ENCODE assay signal across 1 cellular context in the genomic region with DNA sequence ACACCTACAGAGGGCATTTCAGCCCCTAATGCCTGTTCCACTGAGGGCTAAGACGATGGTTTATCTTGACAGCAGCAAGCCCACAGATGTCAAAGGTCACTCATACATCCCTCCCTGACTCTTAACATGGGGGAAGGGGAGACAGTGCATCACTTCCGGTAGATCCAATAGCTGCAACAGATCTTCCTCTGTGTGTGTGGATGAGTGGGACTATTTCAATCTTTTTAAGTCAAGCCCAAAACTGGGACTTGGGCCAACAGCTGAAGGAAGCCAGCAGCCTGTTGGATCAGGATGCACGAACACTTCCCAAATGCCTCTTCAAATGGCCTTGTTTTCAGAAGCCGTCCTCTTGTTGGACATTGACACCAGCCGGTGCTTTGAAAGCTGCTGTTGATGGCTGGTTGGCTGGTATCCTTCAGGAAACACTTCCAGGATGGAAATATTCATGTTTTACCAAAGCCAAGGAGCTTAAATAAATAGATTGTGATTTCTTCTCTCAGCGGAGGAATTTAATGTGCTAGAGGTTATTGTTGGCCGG.
A peak's percentile ranks its signal among the peaks of the same experiment; 100 is the strongest.
TF ChIP-seq lines count a peak whose summit lies in the region.

No MANE protein-coding gene starts in this region.

TF ChIP-seq in SK-N-SH, 30 proteins besides CTCF, POLR2A, EP300 and RAD21 (continued from another document):
- TF ChIP-seq, protein P1, sequence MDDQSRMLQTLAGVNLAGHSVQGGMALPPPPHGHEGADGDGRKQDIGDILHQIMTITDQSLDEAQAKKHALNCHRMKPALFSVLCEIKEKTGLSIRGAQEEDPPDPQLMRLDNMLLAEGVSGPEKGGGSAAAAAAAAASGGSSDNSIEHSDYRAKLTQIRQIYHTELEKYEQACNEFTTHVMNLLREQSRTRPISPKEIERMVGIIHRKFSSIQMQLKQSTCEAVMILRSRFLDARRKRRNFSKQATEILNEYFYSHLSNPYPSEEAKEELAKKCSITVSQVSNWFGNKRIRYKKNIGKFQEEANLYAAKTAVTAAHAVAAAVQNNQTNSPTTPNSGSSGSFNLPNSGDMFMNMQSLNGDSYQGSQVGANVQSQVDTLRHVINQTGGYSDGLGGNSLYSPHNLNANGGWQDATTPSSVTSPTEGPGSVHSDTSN (IDR thresholded peaks at IDR 0.05): peak; percentile 62
- TF ChIP-seq SMC3 (IDR thresholded peaks at IDR 0.05; ENCODE audit: low read depth, low read length) (no peak), GATA2 (CRISPR knock-in tag; IDR thresholded peaks at IDR 0.05) (no peak), MEF2A (IDR thresholded peaks at IDR 0.05; ENCODE audit: borderline replicate concordance, low read depth) (no peak), FOXM1 (IDR thresholded peaks at IDR 0.05; ENCODE audit: low read depth) (no peak), RXRA (IDR thresholded peaks at IDR 0.05; ENCODE audit: borderline replicate concordance, low read depth) (no peak), MXI1 (IDR thresholded peaks at IDR 0.05; ENCODE audit: low read depth, low read length) (no peak), NFIC (IDR thresholded peaks at IDR 0.05; ENCODE audit: borderline replicate concordance) (peak; percentile 83), FOSL2 (IDR thresholded peaks at IDR 0.05; ENCODE audit: borderline replicate concordance, low read depth) (peak; percentile 20; the same call in 1 of the 2 replicates), POLR2AphosphoS5 (IDR thresholded peaks at IDR 0.05; ENCODE audit: low read depth, low read length) (no peak), GABPA (IDR thresholded peaks at IDR 0.05; ENCODE audit: low read depth) (peak; percentile 43; the same call in 1 of the 2 replicates), EZH2phosphoT487 (IDR thresholded peaks at IDR 0.05; ENCODE audit: borderline replicate concordance, low read depth) (no peak), RFX5 (IDR thresholded peaks at IDR 0.05; ENCODE audit: low read length) (no peak), TAF1 (IDR thresholded peaks at IDR 0.05; ENCODE audit: borderline replicate concordance, low read depth, low read length) (no peak), YY1 (IDR thresholded peaks at IDR 0.05; ENCODE audit: low read depth) (no peak), RCOR1 (IDR thresholded peaks at IDR 0.05; ENCODE audit: low read length) (no peak)
- TF ChIP-seq, protein P2, sequence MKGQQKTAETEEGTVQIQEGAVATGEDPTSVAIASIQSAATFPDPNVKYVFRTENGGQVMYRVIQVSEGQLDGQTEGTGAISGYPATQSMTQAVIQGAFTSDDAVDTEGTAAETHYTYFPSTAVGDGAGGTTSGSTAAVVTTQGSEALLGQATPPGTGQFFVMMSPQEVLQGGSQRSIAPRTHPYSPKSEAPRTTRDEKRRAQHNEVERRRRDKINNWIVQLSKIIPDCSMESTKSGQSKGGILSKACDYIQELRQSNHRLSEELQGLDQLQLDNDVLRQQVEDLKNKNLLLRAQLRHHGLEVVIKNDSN (IDR thresholded peaks at IDR 0.05; ENCODE audit: borderline replicate concordance, low read depth): no peak
TF ChIP-seq in SK-N-SH: peak in this region for 7.
